ENCODE assay signal across 29 cellular contexts in genomic region chr10:124124769-124125161, GRCh38.
"Had no signal": no experiment of that assay in that cellular context is flagged by ENCODE, and none has a peak within 500 bp of the region (broad histone marks: within the 10 kb centered on the region; RNA-seq: fewer than 3 reads in every experiment).

No MANE protein-coding gene starts in this region.

- FAIRE-seq: endometrium, islet of Langerhans had no signal

- H3K9me3 ChIP-seq: esophagus squamous epithelium, heart right ventricle, left lung, mucosa of descending colon, prostate gland, right atrium auricular region, suprapubic skin, transverse colon, upper lobe of right lung, vagina had no signal

- H3K36me3 ChIP-seq: esophagus squamous epithelium, heart right ventricle, left lung, prostate gland, right atrium auricular region, suprapubic skin, transverse colon, upper lobe of right lung, vagina had no signal

- H3K27me3 ChIP-seq: esophagus squamous epithelium, heart right ventricle, left lung, right atrium auricular region, suprapubic skin, transverse colon, upper lobe of right lung, vagina had no signal

- DNase-seq: effector memory CD8-positive, alpha-beta T cell; erythroblast; esophagus squamous epithelium; foreskin melanocyte; glutamatergic neuron; heart right ventricle; hippocampal formation; left cardiac atrium; left lung; mesenchymal stem cell; mucosa of descending colon; nucleus accumbens; stimulated activated CD4-positive, alpha-beta T cell treated with anti-CD3 and anti-CD28 coated beads, Interleukin-12 subunit alpha, Interleukin-12 subunit beta, amount 100 ng/mL, for 4 hours; stimulated activated CD4-positive, alpha-beta T cell treated with anti-CD3 and anti-CD28 coated beads, Interleukin-1b, Interleukin-23, amount 100 ng/mL, for 48 hours; stimulated activated CD4-positive, alpha-beta T cell treated with anti-CD3 and anti-CD28 coated beads, Interleukin-4, amount 100 ng/mL, for 1 hour; stimulated activated CD8-positive, alpha-beta memory T cell treated with anti-CD3 and anti-CD28 coated beads, Interleukin-4, amount 100 ng/mL, for 48 hours; stimulated activated naive CD4-positive, alpha-beta T cell; stimulated activated naive CD8-positive, alpha-beta T cell treated with anti-CD3 and anti-CD28 coated beads, Interleukin-15, amount 100 ng/mL, for 72 hours; transverse colon; upper lobe of right lung had no signal

- H3K4me1 ChIP-seq: prostate gland, vagina had no signal

- ATAC-seq: left cardiac atrium; left lung; natural killer cell treated with Interleukin-12 subunit alpha and Interleukin-12 subunit beta and Interleukin-15 and Interleukin-18, amount 100 ng/mL, for 72 hours; sciatic nerve; stimulated activated naive CD8-positive, alpha-beta T cell treated with anti-CD3 and anti-CD28 coated beads, Interleukin-15, amount 100 ng/mL, for 72 hours; upper lobe of right lung had no signal

- H3K4me2 ChIP-seq: smooth muscle cell had no signal

- H3K4me3 ChIP-seq: esophagus squamous epithelium, heart right ventricle, left lung, mucosa of descending colon, prostate gland, right atrium auricular region, smooth muscle cell, suprapubic skin, transverse colon, upper lobe of right lung, vagina had no signal

- H3K27ac ChIP-seq: esophagus squamous epithelium, heart right ventricle, left lung, prostate gland, right atrium auricular region, suprapubic skin, transverse colon, upper lobe of right lung, vagina had no signal
